ENCODE assay signal across 1 cellular context in the genomic region with DNA sequence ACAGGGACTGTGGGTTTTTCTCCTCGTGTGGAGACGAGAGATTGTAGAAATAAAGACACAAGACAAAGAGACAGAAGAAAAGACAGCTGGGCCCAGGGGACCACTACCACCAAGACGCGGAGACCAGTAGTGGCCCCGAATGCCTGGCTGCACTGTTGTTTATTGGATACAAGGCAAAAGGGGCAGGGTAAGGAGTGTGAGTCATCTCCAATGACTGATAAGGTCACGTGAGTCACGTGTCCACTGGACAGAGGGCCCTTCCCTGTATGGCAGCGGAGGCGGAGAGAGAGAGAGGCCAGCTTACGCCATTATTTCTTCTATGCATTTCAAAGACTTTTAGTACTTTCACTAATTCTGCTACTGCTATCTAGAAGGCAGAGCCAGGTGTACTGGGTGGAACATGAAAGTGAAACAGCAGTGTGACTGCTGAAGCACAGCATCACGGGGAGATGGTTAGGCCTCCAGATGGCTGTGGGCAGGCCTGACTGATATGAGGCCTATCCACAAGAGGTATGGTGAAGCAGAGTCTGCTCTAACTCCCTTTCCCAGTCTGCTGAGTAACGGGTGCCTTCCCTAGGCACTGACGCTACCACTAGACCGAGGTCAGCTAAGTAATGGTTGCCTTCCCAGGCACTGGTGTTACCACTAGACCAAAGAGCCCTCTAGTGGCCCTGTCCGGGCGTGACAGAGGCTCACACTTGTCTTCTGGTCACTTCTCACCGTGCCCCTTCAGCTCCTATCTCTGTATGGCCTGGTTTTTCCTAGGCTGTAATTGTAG.
TF ChIP-seq lines count a peak whose summit lies in the region.
"Not testable (repeated sequence)": the region's sequence is repeated elsewhere in the genome, so short reads cannot be mapped to it uniquely, and the experiment has no call there.

No MANE protein-coding gene starts in this region.

TF ChIP-seq in K562, 482 proteins besides CTCF, POLR2A, EP300 and RAD21 (continued from another document and continues in another):
- TF ChIP-seq, protein P1, sequence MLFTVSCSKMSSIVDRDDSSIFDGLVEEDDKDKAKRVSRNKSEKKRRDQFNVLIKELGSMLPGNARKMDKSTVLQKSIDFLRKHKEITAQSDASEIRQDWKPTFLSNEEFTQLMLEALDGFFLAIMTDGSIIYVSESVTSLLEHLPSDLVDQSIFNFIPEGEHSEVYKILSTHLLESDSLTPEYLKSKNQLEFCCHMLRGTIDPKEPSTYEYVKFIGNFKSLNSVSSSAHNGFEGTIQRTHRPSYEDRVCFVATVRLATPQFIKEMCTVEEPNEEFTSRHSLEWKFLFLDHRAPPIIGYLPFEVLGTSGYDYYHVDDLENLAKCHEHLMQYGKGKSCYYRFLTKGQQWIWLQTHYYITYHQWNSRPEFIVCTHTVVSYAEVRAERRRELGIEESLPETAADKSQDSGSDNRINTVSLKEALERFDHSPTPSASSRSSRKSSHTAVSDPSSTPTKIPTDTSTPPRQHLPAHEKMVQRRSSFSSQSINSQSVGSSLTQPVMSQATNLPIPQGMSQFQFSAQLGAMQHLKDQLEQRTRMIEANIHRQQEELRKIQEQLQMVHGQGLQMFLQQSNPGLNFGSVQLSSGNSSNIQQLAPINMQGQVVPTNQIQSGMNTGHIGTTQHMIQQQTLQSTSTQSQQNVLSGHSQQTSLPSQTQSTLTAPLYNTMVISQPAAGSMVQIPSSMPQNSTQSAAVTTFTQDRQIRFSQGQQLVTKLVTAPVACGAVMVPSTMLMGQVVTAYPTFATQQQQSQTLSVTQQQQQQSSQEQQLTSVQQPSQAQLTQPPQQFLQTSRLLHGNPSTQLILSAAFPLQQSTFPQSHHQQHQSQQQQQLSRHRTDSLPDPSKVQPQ (CRISPR knock-in tag; IDR thresholded peaks at IDR 0.05; ENCODE audit: borderline replicate concordance), result peak; percentile 84
- peak; percentile 72 for TF ChIP-seq CHAMP1 (IDR thresholded peaks at IDR 0.05)
- peak; percentile 92 for TF ChIP-seq CXXC5 (CRISPR knock-in tag; IDR thresholded peaks at IDR 0.05)
- peak; percentile 93 for TF ChIP-seq ZBTB43 (CRISPR knock-in tag; IDR thresholded peaks at IDR 0.05)
- peak; percentile 47; the same call in 1 of the 2 replicates for TF ChIP-seq GATAD2B (IDR thresholded peaks at IDR 0.05; ENCODE audit: borderline replicate concordance)
- TF ChIP-seq ZFP36 (IDR thresholded peaks at IDR 0.05; ENCODE audit: low read depth, low read length, partially characterized antibody), result peak; percentile 2
- TF ChIP-seq JUN (IDR thresholded peaks at IDR 0.05; ENCODE audit: borderline replicate concordance, low read depth, low read length), result peak; percentile 92
- TF ChIP-seq JUN (CRISPR knock-in tag; IDR thresholded peaks at IDR 0.05; ENCODE audit: borderline replicate concordance), result peak; percentile 17; the same call in 1 of the 2 replicates
- TF ChIP-seq CBFA2T2 (conservative IDR thresholded peaks at IDR 0.05), result peak; percentile 83
- TF ChIP-seq NFE2 (IDR thresholded peaks at IDR 0.05; ENCODE audit: low read depth), result peak; percentile 47; the same call in 1 of the 2 replicates
- TF ChIP-seq ATF7 (IDR thresholded peaks at IDR 0.05), result peak; percentile 74
- 0 out of 4 replicates have a peak, but pooled peaks have one; percentile 30 to 31 for TF ChIP-seq TEAD1 (CRISPR knock-in tag; IDR thresholded peaks at IDR 0.05)
- TF ChIP-seq TCF3 (CRISPR knock-in tag; IDR thresholded peaks at IDR 0.05), result peak; percentile 40; the same call in 1 of the 2 replicates
- peak; percentile 97 for TF ChIP-seq RAD51 (IDR thresholded peaks at IDR 0.05; ENCODE audit: borderline replicate concordance, low read depth)
- 0 out of 2 replicates have a peak, but pooled peaks have one; percentile 33 for TF ChIP-seq MYNN (IDR thresholded peaks at IDR 0.05)
- TF ChIP-seq MYNN (CRISPR knock-in tag; IDR thresholded peaks at IDR 0.05); TOE1 (CRISPR knock-in tag; IDR thresholded peaks at IDR 0.05; ENCODE audit: borderline replicate concordance, low read depth): not testable (repeated sequence)
- TF ChIP-seq, protein P2, sequence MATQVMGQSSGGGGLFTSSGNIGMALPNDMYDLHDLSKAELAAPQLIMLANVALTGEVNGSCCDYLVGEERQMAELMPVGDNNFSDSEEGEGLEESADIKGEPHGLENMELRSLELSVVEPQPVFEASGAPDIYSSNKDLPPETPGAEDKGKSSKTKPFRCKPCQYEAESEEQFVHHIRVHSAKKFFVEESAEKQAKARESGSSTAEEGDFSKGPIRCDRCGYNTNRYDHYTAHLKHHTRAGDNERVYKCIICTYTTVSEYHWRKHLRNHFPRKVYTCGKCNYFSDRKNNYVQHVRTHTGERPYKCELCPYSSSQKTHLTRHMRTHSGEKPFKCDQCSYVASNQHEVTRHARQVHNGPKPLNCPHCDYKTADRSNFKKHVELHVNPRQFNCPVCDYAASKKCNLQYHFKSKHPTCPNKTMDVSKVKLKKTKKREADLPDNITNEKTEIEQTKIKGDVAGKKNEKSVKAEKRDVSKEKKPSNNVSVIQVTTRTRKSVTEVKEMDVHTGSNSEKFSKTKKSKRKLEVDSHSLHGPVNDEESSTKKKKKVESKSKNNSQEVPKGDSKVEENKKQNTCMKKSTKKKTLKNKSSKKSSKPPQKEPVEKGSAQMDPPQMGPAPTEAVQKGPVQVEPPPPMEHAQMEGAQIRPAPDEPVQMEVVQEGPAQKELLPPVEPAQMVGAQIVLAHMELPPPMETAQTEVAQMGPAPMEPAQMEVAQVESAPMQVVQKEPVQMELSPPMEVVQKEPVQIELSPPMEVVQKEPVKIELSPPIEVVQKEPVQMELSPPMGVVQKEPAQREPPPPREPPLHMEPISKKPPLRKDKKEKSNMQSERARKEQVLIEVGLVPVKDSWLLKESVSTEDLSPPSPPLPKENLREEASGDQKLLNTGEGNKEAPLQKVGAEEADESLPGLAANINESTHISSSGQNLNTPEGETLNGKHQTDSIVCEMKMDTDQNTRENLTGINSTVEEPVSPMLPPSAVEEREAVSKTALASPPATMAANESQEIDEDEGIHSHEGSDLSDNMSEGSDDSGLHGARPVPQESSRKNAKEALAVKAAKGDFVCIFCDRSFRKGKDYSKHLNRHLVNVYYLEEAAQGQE (CRISPR knock-in tag; IDR thresholded peaks at IDR 0.05; ENCODE audit: low read depth), result peak; percentile 33; the same call in 1 of the 2 replicates
- TF ChIP-seq SMAD4 (CRISPR knock-in tag; conservative IDR thresholded peaks at IDR 0.05), result peak; percentile 81
- peak; percentile 49; the same call in 1 of the 2 replicates for TF ChIP-seq CREM (IDR thresholded peaks at IDR 0.05; ENCODE audit: low read depth)
- TF ChIP-seq, protein P3, sequence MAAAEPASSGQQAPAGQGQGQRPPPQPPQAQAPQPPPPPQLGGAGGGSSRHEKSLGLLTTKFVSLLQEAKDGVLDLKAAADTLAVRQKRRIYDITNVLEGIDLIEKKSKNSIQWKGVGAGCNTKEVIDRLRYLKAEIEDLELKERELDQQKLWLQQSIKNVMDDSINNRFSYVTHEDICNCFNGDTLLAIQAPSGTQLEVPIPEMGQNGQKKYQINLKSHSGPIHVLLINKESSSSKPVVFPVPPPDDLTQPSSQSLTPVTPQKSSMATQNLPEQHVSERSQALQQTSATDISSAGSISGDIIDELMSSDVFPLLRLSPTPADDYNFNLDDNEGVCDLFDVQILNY (CRISPR knock-in tag; IDR thresholded peaks at IDR 0.05), result peak; percentile 66; the same call in 1 of the 2 replicates
- peak; percentile 87 for TF ChIP-seq JUNB (CRISPR knock-in tag; conservative IDR thresholded peaks at IDR 0.05)
- peak; percentile 70 for TF ChIP-seq RB1 (IDR thresholded peaks at IDR 0.05; ENCODE audit: low read depth)
- TF ChIP-seq CREB3 (tag; conservative IDR thresholded peaks at IDR 0.05; ENCODE audit: low read depth), result 0 out of 2 replicates have a peak, but pooled peaks have one; percentile 51
- TF ChIP-seq GATAD2A (IDR thresholded peaks at IDR 0.05), result peak; percentile 55; the same call in 1 of the 2 replicates
- 0 out of 2 replicates have a peak, but pooled peaks have one; percentile 35 for TF ChIP-seq XRCC5 (IDR thresholded peaks at IDR 0.05; ENCODE audit: low read depth, low read length)
- TF ChIP-seq GABPB1 (CRISPR knock-in tag; IDR thresholded peaks at IDR 0.05), result peak; percentile 54
- peak; percentile 73; the same call in 1 of the 2 replicates for TF ChIP-seq MTA3 (IDR thresholded peaks at IDR 0.05; ENCODE audit: borderline replicate concordance)
- TF ChIP-seq ZNF318 (IDR thresholded peaks at IDR 0.05; ENCODE audit: borderline replicate concordance in 1 of 2, low read depth in 1 of 2), result peak in 1 of 2 experiments; percentile 68; a peak in 2 of 4 replicates
- TF ChIP-seq TOE1 (IDR thresholded peaks at IDR 0.05; ENCODE audit: borderline replicate concordance), result peak; percentile 98
- 0 out of 2 replicates have a peak, but pooled peaks have one; percentile 26 for TF ChIP-seq CBFA2T3 (IDR thresholded peaks at IDR 0.05)
- peak; percentile 33 to 53; a peak in 2 of 4 replicates for TF ChIP-seq ARNT (IDR thresholded peaks at IDR 0.05)
- TF ChIP-seq TRIM28 (IDR thresholded peaks at IDR 0.05), result peak; percentile 40; the same call in 1 of the 2 replicates
- TF ChIP-seq ELF4 (CRISPR knock-in tag; IDR thresholded peaks at IDR 0.05), result 0 out of 2 replicates have a peak, but pooled peaks have one; percentile 19
